Comparison of ENCODE assay signal across 15 cellular contexts in genomic region chr1:207922554-207922953, GRCh38. TPM values are rescaled to one million over a fixed set of nuclear protein-coding genes. Genes with fewer than 3 reads are reported as not detected.
DNase-seq lines count a peak whose midpoint lies in the region; ATAC-seq and TF ChIP-seq lines count a peak whose summit lies in the region.
"Had no signal": no experiment of that assay in that cellular context is flagged by ENCODE, and none has a peak within 500 bp of the region (broad histone marks: within the 10 kb centered on the region; RNA-seq: fewer than 3 reads in every experiment).

No MANE protein-coding gene starts in this region.

- H3K4me3 Mint-ChIP-seq in activated CD4-positive, alpha-beta T cell treated with anti-CD3 and anti-CD28 coated beads, Interleukin-2, amount 10 ng/mL, durations not matched to agents 24 days and 14 days, result no peak overlapping the region
- H3K4me3 Mint-ChIP-seq: activated naive CD4-positive, alpha-beta T cell treated with anti-CD3 and anti-CD28 coated beads for 36 hours; effector memory CD8-positive, alpha-beta T cell had no signal

- H3K27ac ChIP-seq in parathyroid adenoma (peak overlapping the region; percentile 44), vagina (peak overlapping the region; percentile 21)
- H3K27ac ChIP-seq: 22Rv1, C4-2B, ovary had no signal

- no peaks in the 10 kb centered on the region for H3K9me3 Mint-ChIP-seq in activated CD4-positive, alpha-beta T cell treated with anti-CD3 and anti-CD28 coated beads, Interleukin-2, amount 10 ng/mL, durations not matched to agents 24 days and 14 days
- H3K9me3 Mint-ChIP-seq: activated naive CD4-positive, alpha-beta T cell treated with anti-CD3 and anti-CD28 coated beads for 36 hours; effector memory CD8-positive, alpha-beta T cell had no signal

- H2AFZ ChIP-seq in parathyroid adenoma, result no peak overlapping the region

- H3K4me1 Mint-ChIP-seq in activated CD4-positive, alpha-beta T cell treated with anti-CD3 and anti-CD28 coated beads, Interleukin-2, amount 10 ng/mL, durations not matched to agents 24 days and 14 days, result no peaks in the 10 kb centered on the region

- no peaks in the 10 kb centered on the region for H3K27me3 ChIP-seq in parathyroid adenoma (ENCODE audit: control insufficient read depth, insufficient read depth, low read length)
- H3K27me3 ChIP-seq in vagina, result no peaks in the 10 kb centered on the region
- H3K27me3 ChIP-seq: ovary had no signal

- no peak overlapping the region for H3K4me2 ChIP-seq in parathyroid adenoma (ENCODE audit: low read length)

- H3K36me3 Mint-ChIP-seq in activated CD4-positive, alpha-beta T cell treated with anti-CD3 and anti-CD28 coated beads, Interleukin-2, amount 10 ng/mL, durations not matched to agents 24 days and 14 days (ENCODE audit: low read depth), result no peaks in the 10 kb centered on the region

- H3K4me3 ChIP-seq in parathyroid adenoma (ENCODE audit: low read depth, low read length), result no peak overlapping the region
- no peak overlapping the region for H3K4me3 ChIP-seq in vagina
- H3K4me3 ChIP-seq: ovary had no signal

- H3K79me2 ChIP-seq in parathyroid adenoma, result no peaks in the 10 kb centered on the region

- TF ChIP-seq POLR2A in vagina (IDR thresholded peaks at IDR 0.05), result no peak

- TF ChIP-seq CTCF in parathyroid adenoma (IDR thresholded peaks at IDR 0.05), result no peak
- TF ChIP-seq CTCF in vagina (IDR thresholded peaks at IDR 0.05), result no peak

- intact Hi-C loops in activated CD4-positive, alpha-beta T cell treated with anti-CD3 and anti-CD28 coated beads, Interleukin-2, amount 10 ng/mL, durations not matched to agents 24 days and 14 days (cut with micrococcal nuclease), result no loop called here
- intact Hi-C loops in left ventricle myocardium superior (cut with micrococcal nuclease), result no loop called here
- intact Hi-C loops in vagina (cut with DNase I), result no loop called here

- H3K27ac Mint-ChIP-seq in activated CD4-positive, alpha-beta T cell treated with anti-CD3 and anti-CD28 coated beads, Interleukin-2, amount 10 ng/mL, durations not matched to agents 24 days and 14 days, result no peak overlapping the region
- H3K27ac Mint-ChIP-seq: activated naive CD4-positive, alpha-beta T cell treated with anti-CD3 and anti-CD28 coated beads for 36 hours; effector memory CD8-positive, alpha-beta T cell had no signal

- H3K4me1 ChIP-seq in parathyroid adenoma (no peaks in the 10 kb centered on the region), vagina (peaks cover 48% of the 10 kb centered on the region)

- peak; percentile 28 for DNase-seq in activated CD4-positive, alpha-beta T cell treated with anti-CD3 and anti-CD28 coated beads, Interleukin-2, amount 10 ng/mL, durations not matched to agents 24 days and 14 days
- DNase-seq in activated CD4-positive, alpha-beta T cell treated with anti-CD3 and anti-CD28 coated beads for 1 hour, result no peak
- peak; percentile 76 for DNase-seq in left ventricle myocardium superior
- DNase-seq in vagina (ENCODE audit: extremely low spot score in 2 of 2), result no peak
- DNase-seq: activated CD4-positive, alpha-beta T cell treated with anti-CD3 and anti-CD28 coated beads for 48 hours; activated naive CD4-positive, alpha-beta T cell treated with anti-CD3 and anti-CD28 coated beads for 36 hours; effector memory CD8-positive, alpha-beta T cell had no signal

- peaks cover 51% of the 10 kb centered on the region for H3K27me3 Mint-ChIP-seq in activated CD4-positive, alpha-beta T cell treated with anti-CD3 and anti-CD28 coated beads, Interleukin-2, amount 10 ng/mL, durations not matched to agents 24 days and 14 days

- H3K36me3 ChIP-seq in parathyroid adenoma (ENCODE audit: control insufficient read depth, insufficient read depth, low read length) (no peaks in the 10 kb centered on the region), vagina (no peaks in the 10 kb centered on the region)
- H3K36me3 ChIP-seq: ovary had no signal

- H3K9me3 ChIP-seq in parathyroid adenoma (ENCODE audit: control insufficient read depth, low read length), result no peaks in the 10 kb centered on the region
- no peaks in the 10 kb centered on the region for H3K9me3 ChIP-seq in vagina
- H3K9me3 ChIP-seq: ovary had no signal

- no peak overlapping the region for H3K9ac ChIP-seq in parathyroid adenoma

- ATAC-seq in left ventricle myocardium superior, result peak; percentile 80
- no peak for ATAC-seq in GM21360 (IDR thresholded peaks at IDR 0.05; ENCODE audit: unreplicated experiment)
- no peak for ATAC-seq in GM18520 (IDR thresholded peaks at IDR 0.05; ENCODE audit: unreplicated experiment)
- ATAC-seq in HG02571 (IDR thresholded peaks at IDR 0.05; ENCODE audit: unreplicated experiment), result no peak
- ATAC-seq: effector memory CD8-positive, alpha-beta T cell had no signal

RNA-seq across cellular contexts. Expression of gene CD34, which starts 11.6 kb away (rescaled TPM):
- total RNA-seq in activated CD4-positive, alpha-beta T cell treated with anti-CD3 and anti-CD28 coated beads, Interleukin-2, amount 10 ng/mL, durations not matched to agents 24 days and 14 days, result not detected in 2 replicates
- total RNA-seq in left ventricle myocardium superior (72.1 TPM), vagina (57.5 TPM)
- total RNA-seq: HT-29 had no signal

Comparison
In these comparisons a context has a peak if more than half of its experiments do, and no peak if none do; other contexts are left out.
1. DNase-seq: peak in activated CD4-positive, alpha-beta T cell treated with anti-CD3 and anti-CD28 coated beads, Interleukin-2, amount 10 ng/mL, durations not matched to agents 24 days and 14 days (single experiment) and left ventricle myocardium superior (single experiment); none in activated CD4-positive, alpha-beta T cell treated with anti-CD3 and anti-CD28 coated beads for 1 hour (single experiment) and vagina (0 of 2).
2. RNA of gene CD34, which starts 11.6 kb away (total RNA-seq): 72.1 TPM in left ventricle myocardium superior (single experiment) and 57.5 TPM in vagina (single experiment); not detected in activated CD4-positive, alpha-beta T cell treated with anti-CD3 and anti-CD28 coated beads, Interleukin-2, amount 10 ng/mL, durations not matched to agents 24 days and 14 days; every median in the first group is over 10 times any median in the second.